Comparison of ENCODE assay signal across 9 cellular contexts in the genomic region with DNA sequence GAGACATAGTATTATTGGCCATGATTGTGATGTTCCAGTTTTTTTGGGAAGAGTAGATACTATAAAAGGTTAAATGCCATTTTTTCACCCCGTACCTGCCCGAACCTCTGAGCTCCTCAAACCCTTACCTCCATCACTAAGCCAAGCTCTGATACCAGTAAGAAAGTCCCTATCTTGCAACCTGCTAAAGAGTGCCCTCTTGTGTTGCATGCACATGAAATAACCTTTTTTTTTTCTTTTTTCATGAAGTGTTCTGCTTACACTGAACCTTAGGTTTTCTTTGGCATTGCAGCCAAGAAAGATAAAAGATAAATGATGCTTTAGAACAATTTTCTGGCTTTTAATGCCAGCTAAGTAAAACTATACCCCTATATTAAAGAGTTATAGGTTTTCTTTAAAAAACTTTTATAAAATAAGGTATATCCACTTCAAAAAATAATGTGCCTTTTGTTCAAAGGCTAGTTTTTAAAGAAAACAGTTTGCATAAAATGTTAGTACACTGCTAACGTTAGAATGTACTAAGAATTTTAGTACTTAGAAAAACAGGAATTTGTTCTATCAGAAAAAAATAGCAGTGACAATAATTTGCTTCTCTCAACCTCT.
DNase-seq lines count a peak whose midpoint lies in the region; ATAC-seq lines count a peak whose summit lies in the region.
"Had no signal": no experiment of that assay in that cellular context is flagged by ENCODE, and none has a peak within 500 bp of the region (broad histone marks: within the 10 kb centered on the region; RNA-seq: fewer than 3 reads in every experiment).

No MANE protein-coding gene starts in this region.

- H3K27ac Mint-ChIP-seq in naive thymus-derived CD4-positive, alpha-beta T cell = no peak overlapping the region
- no peak overlapping the region for H3K27ac Mint-ChIP-seq in activated CD4-positive, alpha-beta T cell treated with anti-CD3 and anti-CD28 coated beads, Interleukin-2, amount 10 ng/mL, durations not matched to agents 7 days and 5 days
- H3K27ac Mint-ChIP-seq: memory B cell had no signal

- H3K27me3 ChIP-seq in naive thymus-derived CD4-positive, alpha-beta T cell (ENCODE audit: control insufficient read depth in 2 of 2, insufficient read depth in 2 of 2, low read length in 2 of 2) = no peaks in the 10 kb centered on the region

- no peaks in the 10 kb centered on the region for H3K36me3 Mint-ChIP-seq in naive thymus-derived CD4-positive, alpha-beta T cell
- H3K36me3 Mint-ChIP-seq in activated CD4-positive, alpha-beta T cell treated with anti-CD3 and anti-CD28 coated beads, Interleukin-2, amount 10 ng/mL, durations not matched to agents 7 days and 5 days (ENCODE audit: low read depth) = no peaks in the 10 kb centered on the region

- DNase-seq in D341Med (ENCODE audit: low spot score) (peak; percentile 38), NCI-H82 (lab: John Stamatoyannopoulos, UW) (peak; percentile 57), cerebellum (ENCODE audit: low spot score) (peak; percentile 0), germinal center (ENCODE audit: low spot score) (no peak)
- no peak for DNase-seq in naive thymus-derived CD4-positive, alpha-beta T cell
- no peak for DNase-seq in activated CD4-positive, alpha-beta T cell treated with anti-CD3 and anti-CD28 coated beads, Interleukin-2, amount 10 ng/mL, durations not matched to agents 7 days and 5 days

- H3K36me3 ChIP-seq in naive thymus-derived CD4-positive, alpha-beta T cell (ENCODE audit: control insufficient read depth in 2 of 3, insufficient read depth in 3 of 3, low read length in 3 of 3) = no peaks in the 10 kb centered on the region

- H3K4me1 ChIP-seq in naive thymus-derived CD4-positive, alpha-beta T cell (ENCODE audit: control insufficient read depth in 2 of 2, insufficient read depth in 2 of 2, low read length in 2 of 2) = no peaks in the 10 kb centered on the region

- H3K4me3 Mint-ChIP-seq in naive thymus-derived CD4-positive, alpha-beta T cell = no peak overlapping the region
- no peak overlapping the region for H3K4me3 Mint-ChIP-seq in activated CD4-positive, alpha-beta T cell treated with anti-CD3 and anti-CD28 coated beads, Interleukin-2, amount 10 ng/mL, durations not matched to agents 7 days and 5 days
- H3K4me3 Mint-ChIP-seq: memory B cell had no signal

- H3K4me1 Mint-ChIP-seq in naive thymus-derived CD4-positive, alpha-beta T cell = peaks cover 0 to 5% (median 0%) of the 10 kb centered on the region in 7 donors
- peaks cover 2% of the 10 kb centered on the region for H3K4me1 Mint-ChIP-seq in activated CD4-positive, alpha-beta T cell treated with anti-CD3 and anti-CD28 coated beads, Interleukin-2, amount 10 ng/mL, durations not matched to agents 7 days and 5 days

- peaks cover 0 to 6% (median 0%) of the 10 kb centered on the region in 5 donors for H3K27me3 Mint-ChIP-seq in naive thymus-derived CD4-positive, alpha-beta T cell
- no peaks in the 10 kb centered on the region for H3K27me3 Mint-ChIP-seq in activated CD4-positive, alpha-beta T cell treated with anti-CD3 and anti-CD28 coated beads, Interleukin-2, amount 10 ng/mL, durations not matched to agents 7 days and 5 days
- H3K27me3 Mint-ChIP-seq: memory B cell had no signal

- peak; percentile 39 for ATAC-seq in HG02885 (IDR thresholded peaks at IDR 0.05; ENCODE audit: poor library complexity, unreplicated experiment)
- peak; percentile 37 for ATAC-seq in naive thymus-derived CD4-positive, alpha-beta T cell
- ATAC-seq in HG02884 (IDR thresholded peaks at IDR 0.05; ENCODE audit: unreplicated experiment) = no peak

- POLR2A ChIA-PET in naive thymus-derived CD4-positive, alpha-beta T cell (lab: Charles Lee) = no interaction called here
- POLR2A ChIA-PET in activated CD4-positive, alpha-beta T cell treated with anti-CD3 and anti-CD28 coated beads, Interleukin-2, amount 10 ng/mL, durations not matched to agents 7 days and 5 days (lab: Charles Lee) = no interaction called here

- peaks cover 0 to 5% (median 0%) of the 10 kb centered on the region in 11 donors for H3K9me3 Mint-ChIP-seq in naive thymus-derived CD4-positive, alpha-beta T cell
- H3K9me3 Mint-ChIP-seq in activated CD4-positive, alpha-beta T cell treated with anti-CD3 and anti-CD28 coated beads, Interleukin-2, amount 10 ng/mL, durations not matched to agents 7 days and 5 days = peaks cover 2% of the 10 kb centered on the region

- no peak overlapping the region for H3K27ac ChIP-seq in naive thymus-derived CD4-positive, alpha-beta T cell (ENCODE audit: low read depth, low read length)

- intact Hi-C loops in naive thymus-derived CD4-positive, alpha-beta T cell (cut with micrococcal nuclease) = loop anchor here in 1 of 2 donors (5.0 kb wide), 1 partner anchor 225 kb away; no protein-coding TSS in a partner anchor

- CTCF ChIA-PET in naive thymus-derived CD4-positive, alpha-beta T cell (lab: Charles Lee) = no interaction called here
- CTCF ChIA-PET in activated CD4-positive, alpha-beta T cell treated with anti-CD3 and anti-CD28 coated beads, Interleukin-2, amount 10 ng/mL, durations not matched to agents 7 days and 5 days (lab: Charles Lee) = interaction anchor here (0.6 kb wide), 2 partner anchors 65 to 1104 kb away, joined by 3 read pairs; no protein-coding TSS in a partner anchor

- no peak overlapping the region for H3K4me3 ChIP-seq in naive thymus-derived CD4-positive, alpha-beta T cell (ENCODE audit: low read length)

- no peaks in the 10 kb centered on the region for H3K9me3 ChIP-seq in naive thymus-derived CD4-positive, alpha-beta T cell (ENCODE audit: control insufficient read depth in 2 of 3, low read length in 3 of 3)

Comparison
In these comparisons a context has a peak if more than half of its experiments do, and no peak if none do; other contexts are left out.
1. DNase-seq: peak in D341Med (single experiment), NCI-H82 (single experiment) and cerebellum (single experiment); none in naive thymus-derived CD4-positive, alpha-beta T cell (0 of 9), activated CD4-positive, alpha-beta T cell treated with anti-CD3 and anti-CD28 coated beads, Interleukin-2, amount 10 ng/mL, durations not matched to agents 7 days and 5 days (single experiment) and germinal center (single experiment).